In the genomic region with DNA sequence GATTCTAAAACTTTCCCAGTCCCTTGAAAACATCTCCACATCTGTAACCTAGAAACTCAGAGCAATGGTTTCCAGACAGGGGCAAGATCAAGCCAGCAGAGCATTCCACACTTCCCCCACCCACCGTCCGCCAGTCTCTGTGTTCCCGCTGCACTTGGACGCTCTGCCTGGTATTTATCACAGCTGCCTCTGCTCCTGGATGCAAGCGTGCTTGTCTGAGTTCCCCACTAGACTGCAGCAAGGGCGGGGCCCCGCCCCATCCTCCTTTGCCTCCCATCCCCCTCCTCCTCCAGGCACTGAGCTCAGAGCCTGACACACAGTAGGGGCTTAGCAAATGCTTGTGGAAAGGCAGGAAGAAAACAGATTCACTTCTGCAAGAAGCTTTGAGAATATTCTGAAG, we compare ENCODE assay signal across 25 cellular contexts.
A peak's percentile ranks its signal among the peaks of the same experiment; 100 is the strongest.
DNase-seq lines count a peak whose midpoint lies in the region; ATAC-seq and TF ChIP-seq lines count a peak whose summit lies in the region.
"Had no signal": no experiment of that assay in that cellular context is flagged by ENCODE, and none has a peak within 500 bp of the region (broad histone marks: within the 10 kb centered on the region; RNA-seq: fewer than 3 reads in every experiment).

No MANE protein-coding gene starts in this region.

- no peak overlapping the region for H3K27ac ChIP-seq in heart left ventricle
- no peak overlapping the region for H3K27ac ChIP-seq in CD4-positive, alpha-beta memory T cell (ENCODE audit: low read depth, low read length)
- H3K27ac ChIP-seq: epithelial cell of prostate had no signal

- peaks cover 0 to 6% (median 0%) of the 10 kb centered on the region in 12 donors for H3K4me1 ChIP-seq in heart left ventricle
- H3K4me1 ChIP-seq in CD4-positive, alpha-beta memory T cell (ENCODE audit: insufficient read depth, low read length): no peaks in the 10 kb centered on the region

- POLR2A ChIA-PET in WTC11 (lab: Charles Lee): interaction anchor here (0.6 to 1.1 kb wide), 2 partner anchors 19 to 203 kb away, joined by 3 to 4 read pairs; no protein-coding TSS in a partner anchor
- POLR2A ChIA-PET in CD4-positive, alpha-beta memory T cell (lab: Charles Lee; ENCODE audit: partially characterized antibody): no interaction called here

- TF ChIP-seq CTCF in heart left ventricle (IDR thresholded peaks at IDR 0.05) (no peak), WTC11 (IDR thresholded peaks at IDR 0.05) (no peak)

- no peaks in the 10 kb centered on the region for H3K36me3 ChIP-seq in heart left ventricle
- no peaks in the 10 kb centered on the region for H3K36me3 ChIP-seq in CD4-positive, alpha-beta memory T cell (ENCODE audit: insufficient read depth, low read length)

- H3K27me3 Mint-ChIP-seq in WTC11 (ENCODE audit: low read depth) (peaks cover 6% of the 10 kb centered on the region), immature natural killer cell (ENCODE audit: low read depth in 3 of 3) (peaks cover 5 to 9% (median 6%) of the 10 kb centered on the region in 3 donors)
- H3K27me3 Mint-ChIP-seq in stimulated activated naive B cell treated with anti-CD40 and anti-IgM and Interleukin-4, amounts not matched to agents 10 μg/mL and 1 μg/mL and 100 μg/mL, for 72 hours: peaks cover 37 to 45% of the 10 kb centered on the region in 2 donors
- H3K27me3 Mint-ChIP-seq in CD4-positive, alpha-beta memory T cell: peaks cover 20 to 32% of the 10 kb centered on the region in 2 donors

- WGBS in heart left ventricle, 4 donors: 1 to 3% (median 2%) methylated on average over 7 of the region's 7 CpGs

- H3K36me3 Mint-ChIP-seq in WTC11 (no peaks in the 10 kb centered on the region), immature natural killer cell (no peaks in the 10 kb centered on the region)
- H3K36me3 Mint-ChIP-seq in stimulated activated naive B cell treated with anti-CD40 and anti-IgM and Interleukin-4, amounts not matched to agents 10 μg/mL and 1 μg/mL and 100 μg/mL, for 72 hours: no peaks in the 10 kb centered on the region
- no peaks in the 10 kb centered on the region for H3K36me3 Mint-ChIP-seq in CD4-positive, alpha-beta memory T cell
- H3K36me3 Mint-ChIP-seq: naive B cell; stimulated activated memory B cell treated with anti-CD40 and anti-IgM and Interleukin-4, amounts not matched to agents 10 μg/mL and 1 μg/mL and 100 μg/mL, for 72 hours had no signal

- peaks cover 9% of the 10 kb centered on the region for H3K9me3 Mint-ChIP-seq in WTC11
- H3K9me3 Mint-ChIP-seq in stimulated activated naive B cell treated with anti-CD40 and anti-IgM and Interleukin-4, amounts not matched to agents 10 μg/mL and 1 μg/mL and 100 μg/mL, for 72 hours: peaks cover 2 to 4% of the 10 kb centered on the region in 2 donors
- H3K9me3 Mint-ChIP-seq in immature natural killer cell: peaks cover 0 to 3% (median 0%) of the 10 kb centered on the region in 6 donors
- peaks cover 0 to 13% (median 5%) of the 10 kb centered on the region in 8 donors for H3K9me3 Mint-ChIP-seq in CD4-positive, alpha-beta memory T cell
- H3K9me3 Mint-ChIP-seq: activated CD8-positive, alpha-beta T cell treated with anti-CD3 and anti-CD28 coated beads for 36 hours; stimulated activated memory B cell treated with anti-CD40 and anti-IgM and Interleukin-4, amounts not matched to agents 10 μg/mL and 1 μg/mL and 100 μg/mL, for 72 hours had no signal

- H3K27me3 ChIP-seq in heart left ventricle: peaks cover 0 to 56% (median 5%) of the 10 kb centered on the region in 9 donors
- no peaks in the 10 kb centered on the region for H3K27me3 ChIP-seq in CD4-positive, alpha-beta memory T cell (ENCODE audit: insufficient read depth, low read length)

- H3K4me1 Mint-ChIP-seq in WTC11 (peaks cover 27% of the 10 kb centered on the region), immature natural killer cell (no peaks in the 10 kb centered on the region)
- H3K4me1 Mint-ChIP-seq in stimulated activated naive B cell treated with anti-CD40 and anti-IgM and Interleukin-4, amounts not matched to agents 10 μg/mL and 1 μg/mL and 100 μg/mL, for 72 hours: peaks cover 0 to 3% of the 10 kb centered on the region in 2 donors
- no peaks in the 10 kb centered on the region for H3K4me1 Mint-ChIP-seq in CD4-positive, alpha-beta memory T cell
- H3K4me1 Mint-ChIP-seq: naive B cell; stimulated activated memory B cell treated with anti-CD40 and anti-IgM and Interleukin-4, amounts not matched to agents 10 μg/mL and 1 μg/mL and 100 μg/mL, for 72 hours had no signal

- CTCF ChIA-PET in WTC11 (lab: Charles Lee): interaction anchor here (0.6 to 1.8 kb wide), 16 partner anchors 10 to 787 kb away, joined by 3 to 8 read pairs (median 5); no protein-coding TSS in a partner anchor
- CTCF ChIA-PET in CD4-positive, alpha-beta memory T cell (lab: Charles Lee; ENCODE audit: partially characterized antibody): no interaction called here

- ATAC-seq in heart left ventricle: peak in 3 of 4 donors; percentile 54 to 80 (median 68)
- ATAC-seq in Right ventricle myocardium superior (ENCODE audit: poor library complexity): no peak
- ATAC-seq in WTC11: peak; percentile 97
- ATAC-seq in stimulated activated naive B cell treated with anti-CD40 and anti-IgM and Interleukin-4, amounts not matched to agents 10 μg/mL and 1 μg/mL and 100 μg/mL, for 72 hours (replicated peaks): no peak
- ATAC-seq: activated CD8-positive, alpha-beta T cell treated with anti-CD3 and anti-CD28 coated beads for 36 hours; stimulated activated memory B cell treated with anti-CD40 and anti-IgM and Interleukin-4, amounts not matched to agents 10 μg/mL and 1 μg/mL and 100 μg/mL, for 72 hours had no signal

- no peak overlapping the region for H3K4me3 ChIP-seq in heart left ventricle
- H3K4me3 ChIP-seq in CD4-positive, alpha-beta memory T cell (ENCODE audit: low read length in 2 of 2): no peak overlapping the region
- H3K4me3 ChIP-seq: dorsolateral prefrontal cortex had no signal

- peak in 1 of 5 donors; percentile 20 for DNase-seq in heart left ventricle
- DNase-seq in Right ventricle myocardium superior: no peak
- peak; percentile 73 for DNase-seq in WTC11 (ENCODE audit: low spot score)
- DNase-seq in iPS-NIHi11 (ENCODE audit: low spot score): peak; percentile 72
- DNase-seq in stimulated activated naive B cell treated with anti-CD40 and anti-IgM and Interleukin-4, amounts not matched to agents 10 μg/mL and 1 μg/mL and 100 μg/mL, for 72 hours: no peak
- DNase-seq in immature natural killer cell: no peak
- no peak for DNase-seq in CD4-positive, alpha-beta memory T cell
- DNase-seq in NCI-H2196 treated with DMSO at 0.1 percent for 48 hours (lab: John Stamatoyannopoulos, UW; ENCODE audit: unreplicated experiment): no peak
- DNase-seq: activated CD4-positive, CD25-positive, alpha-beta regulatory T cell treated with anti-CD3 and anti-CD28 coated beads, Interleukin-2, amount 50 U/mL, for 72 hours; activated CD8-positive, alpha-beta T cell treated with anti-CD3 and anti-CD28 coated beads for 36 hours; activated effector memory CD4-positive, alpha-beta T cell treated with anti-CD3 and anti-CD28 coated beads, Interleukin-2, amount 50 U/mL, for 16 hours; COR-L47; DMS79 treated with DMSO at 0.1 percent for 48 hours; HFFc6; KBM-7; kidney glomerular epithelial cell; naive B cell; NCI-H146; NCI-H2171; SHP77 treated with DMSO at 0.1 percent for 48 hours; stimulated activated CD4-positive, alpha-beta T cell treated with anti-CD3 and anti-CD28 coated beads, Interleukin-4, amount 100 ng/mL, for 1 hour; T-helper 1 cell had no signal

- no peaks in the 10 kb centered on the region for H3K9me3 ChIP-seq in heart left ventricle
- H3K9me3 ChIP-seq in CD4-positive, alpha-beta memory T cell (ENCODE audit: control insufficient read depth in 1 of 2, low read length in 2 of 2): no peaks in the 10 kb centered on the region

- TF ChIP-seq POLR2A in heart left ventricle (IDR thresholded peaks at IDR 0.05): no peak

- peak overlapping the region; percentile 40 for H3K4me3 Mint-ChIP-seq in WTC11
- no peak overlapping the region for H3K4me3 Mint-ChIP-seq in stimulated activated naive B cell treated with anti-CD40 and anti-IgM and Interleukin-4, amounts not matched to agents 10 μg/mL and 1 μg/mL and 100 μg/mL, for 72 hours
- no peak overlapping the region for H3K4me3 Mint-ChIP-seq in immature natural killer cell
- no peak overlapping the region for H3K4me3 Mint-ChIP-seq in CD4-positive, alpha-beta memory T cell
- H3K4me3 Mint-ChIP-seq: activated CD8-positive, alpha-beta T cell treated with anti-CD3 and anti-CD28 coated beads for 36 hours; HFFc6; naive B cell; stimulated activated memory B cell treated with anti-CD40 and anti-IgM and Interleukin-4, amounts not matched to agents 10 μg/mL and 1 μg/mL and 100 μg/mL, for 72 hours had no signal

- intact Hi-C loops in heart left ventricle (cut with DNase I): no loop called here
- intact Hi-C loops in Right ventricle myocardium superior (cut with DNase I): no loop called here
- intact Hi-C loops in CD4-positive, alpha-beta memory T cell (cut with micrococcal nuclease): no loop called here

- H3K27ac Mint-ChIP-seq in WTC11 (no peak overlapping the region; the same call in 1 of the 2 replicates), immature natural killer cell (no peak overlapping the region)
- H3K27ac Mint-ChIP-seq in stimulated activated naive B cell treated with anti-CD40 and anti-IgM and Interleukin-4, amounts not matched to agents 10 μg/mL and 1 μg/mL and 100 μg/mL, for 72 hours: peak overlapping the region; percentile 57
- H3K27ac Mint-ChIP-seq in CD4-positive, alpha-beta memory T cell: no peak overlapping the region
- H3K27ac Mint-ChIP-seq: activated CD8-positive, alpha-beta T cell treated with anti-CD3 and anti-CD28 coated beads for 36 hours; HFFc6; stimulated activated memory B cell treated with anti-CD40 and anti-IgM and Interleukin-4, amounts not matched to agents 10 μg/mL and 1 μg/mL and 100 μg/mL, for 72 hours had no signal

TF ChIP-seq in WTC11, 78 proteins besides CTCF, POLR2A, EP300 and RAD21 (continues in another document):
- no peak for TF ChIP-seq MAX (CRISPR knock-in tag; IDR thresholded peaks at IDR 0.05)

Comparison
In these comparisons a context has a peak if more than half of its experiments do, and no peak if none do; other contexts are left out.
1. ATAC-seq: peak in heart left ventricle (3 of 4) and WTC11 (single experiment); none in Right ventricle myocardium superior (single experiment) and stimulated activated naive B cell treated with anti-CD40 and anti-IgM and Interleukin-4, amounts not matched to agents 10 μg/mL and 1 μg/mL and 100 μg/mL, for 72 hours (0 of 2).
2. DNase-seq: peak in WTC11 (single experiment) and iPS-NIHi11 (single experiment); none in Right ventricle myocardium superior (single experiment), stimulated activated naive B cell treated with anti-CD40 and anti-IgM and Interleukin-4, amounts not matched to agents 10 μg/mL and 1 μg/mL and 100 μg/mL, for 72 hours (single experiment), immature natural killer cell (0 of 3), CD4-positive, alpha-beta memory T cell (0 of 5) and NCI-H2196 treated with DMSO at 0.1 percent for 48 hours (single experiment).